Comparison of ENCODE assay signal across 9 cellular contexts in the genomic region with DNA sequence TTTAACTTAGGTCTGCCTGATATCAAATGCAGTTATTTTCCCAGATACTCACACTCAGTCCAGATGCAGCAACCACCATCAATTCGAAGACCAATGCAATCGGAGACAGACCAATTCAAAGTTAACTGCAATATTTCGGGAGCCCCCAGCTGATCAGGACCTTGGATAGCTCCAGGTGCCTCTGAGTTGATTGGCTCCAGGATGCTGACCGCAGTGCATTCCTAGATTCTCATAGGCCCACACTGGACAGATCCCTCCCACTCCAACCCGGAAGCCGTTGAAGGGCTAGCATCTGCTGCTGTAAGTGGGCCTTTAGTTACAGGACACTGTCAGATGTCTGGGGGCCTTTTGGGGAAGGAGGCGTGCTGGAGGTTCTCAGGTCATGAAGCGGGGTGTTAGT.
DNase-seq lines count a peak whose midpoint lies in the region; ATAC-seq and TF ChIP-seq lines count a peak whose summit lies in the region.
"Had no signal": no experiment of that assay in that cellular context is flagged by ENCODE, and none has a peak within 500 bp of the region (broad histone marks: within the 10 kb centered on the region; RNA-seq: fewer than 3 reads in every experiment).

No MANE protein-coding gene starts in this region.

- no peaks in the 10 kb centered on the region for H3K4me1 Mint-ChIP-seq in mesothelial cell of epicardium

- H3K27ac ChIP-seq in RWPE2 (ENCODE audit: poor library complexity, severe bottlenecking), result no peak overlapping the region
- H3K27ac ChIP-seq: VCaP had no signal

- H3K4me3 ChIP-seq in RWPE2 (ENCODE audit: severe bottlenecking), result no peak overlapping the region

- DNase-seq in NCI-H82 (lab: John Stamatoyannopoulos, UW) (peak; percentile 18), NCI-H82 treated with DMSO at 0.1 percent for 48 hours (lab: John Stamatoyannopoulos, UW; ENCODE audit: unreplicated experiment) (no peak), RWPE2 (ENCODE audit: low spot score) (no peak), T47D (ENCODE audit: low read depth in 1 of 2, low spot score in 1 of 2) (peak; percentile 59 to 90), mesothelial cell of epicardium (ENCODE audit: low spot score in 2 of 2, unreplicated experiment in 2 of 2) (peak; percentile 53 to 83)
- DNase-seq in effector CD8-positive, alpha-beta T cell (lab: John Stamatoyannopoulos, UW), result no peak

- H3K36me3 Mint-ChIP-seq in mesothelial cell of epicardium, result no peaks in the 10 kb centered on the region

- H3K27ac Mint-ChIP-seq in mesothelial cell of epicardium, result no peak overlapping the region

- H3K36me3 ChIP-seq in RWPE2 (ENCODE audit: low read depth), result no peaks in the 10 kb centered on the region

- H3K27me3 Mint-ChIP-seq in mesothelial cell of epicardium (ENCODE audit: low read depth), result peaks cover 18% of the 10 kb centered on the region

- in situ Hi-C loops in T47D (cut with HindIII; ENCODE audit: low pct_unique_long_range_greater_than_20kb, low sequenced_read_pairs), result no loop called here

- no peak for TF ChIP-seq CTCF in RWPE2 (IDR thresholded peaks at IDR 0.05; ENCODE audit: poor library complexity, severe bottlenecking)
- no peak for TF ChIP-seq CTCF in mesothelial cell of epicardium (IDR thresholded peaks at IDR 0.05; ENCODE audit: unreplicated experiment)

- no peaks in the 10 kb centered on the region for H3K9me3 Mint-ChIP-seq in mesothelial cell of epicardium

- no peaks in the 10 kb centered on the region for H3K27me3 ChIP-seq in RWPE2 (ENCODE audit: insufficient read depth, poor library complexity, severe bottlenecking)

- no peak overlapping the region for H3K4me3 Mint-ChIP-seq in mesothelial cell of epicardium

- ATAC-seq in RWPE2 (ENCODE audit: low read depth) (peak; percentile 80), HG02884 (IDR thresholded peaks at IDR 0.05; ENCODE audit: unreplicated experiment) (no peak), GM19395 (IDR thresholded peaks at IDR 0.05; ENCODE audit: unreplicated experiment) (no peak)

- H3K9me3 ChIP-seq in RWPE2 (ENCODE audit: severe bottlenecking), result no peaks in the 10 kb centered on the region

- H3K4me1 ChIP-seq in RWPE2 (ENCODE audit: insufficient read depth, poor library complexity, severe bottlenecking), result no peaks in the 10 kb centered on the region

Comparison
In these comparisons a context has a peak if more than half of its experiments do, and no peak if none do; other contexts are left out.
1. DNase-seq: peak in NCI-H82 (single experiment), T47D (2 of 2) and mesothelial cell of epicardium (2 of 2); none in NCI-H82 treated with DMSO at 0.1 percent for 48 hours (single experiment), RWPE2 (single experiment) and effector CD8-positive, alpha-beta T cell (single experiment).